Comparison of ENCODE assay signal across 12 cellular contexts in the genomic region with DNA sequence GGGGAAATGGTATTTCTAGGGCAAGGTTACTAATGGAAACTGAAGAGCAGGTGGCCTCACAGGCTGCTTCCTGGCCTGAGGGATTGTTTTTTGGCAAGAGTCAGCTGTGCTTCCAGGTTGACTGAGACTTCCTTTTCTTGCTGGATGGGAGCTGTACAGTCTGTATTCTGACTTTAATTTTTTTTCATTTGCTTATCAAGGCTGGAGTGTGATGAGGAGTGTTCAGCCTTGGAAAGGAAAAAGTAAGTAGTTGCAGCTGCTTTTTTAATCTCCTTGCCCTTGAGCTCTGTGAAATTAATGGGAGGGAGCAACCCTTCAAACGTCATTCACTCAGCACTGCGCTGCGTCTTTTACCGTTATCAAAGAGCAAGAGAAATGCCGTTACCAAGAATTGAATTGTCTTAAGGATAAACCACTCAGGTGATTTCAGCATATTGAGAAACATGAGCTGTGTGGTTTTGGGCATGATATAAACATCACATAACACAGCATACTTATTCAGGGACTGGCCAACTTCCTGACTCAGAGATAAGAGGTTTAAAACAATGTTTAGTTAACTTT. TPM values are rescaled to one million over a fixed set of nuclear protein-coding genes. Genes with fewer than 3 reads are reported as not detected.
A peak's percentile ranks its signal among the peaks of the same experiment; 100 is the strongest.
DNase-seq lines count a peak whose midpoint lies in the region; ATAC-seq and TF ChIP-seq lines count a peak whose summit lies in the region.
"Had no signal": no experiment of that assay in that cellular context is flagged by ENCODE, and none has a peak within 500 bp of the region (broad histone marks: within the 10 kb centered on the region; RNA-seq: fewer than 3 reads in every experiment).

No MANE protein-coding gene starts in this region.

- DNase-seq in Right ventricle myocardium inferior (ENCODE audit: missing footprints) (no peak), cardiac septum (ENCODE audit: low spot score) (no peak), left cardiac atrium (no peak), upper lobe of right lung (no peak), amygdala (lab: John Stamatoyannopoulos, UW) (no peak), AML-193 (lab: John Stamatoyannopoulos, UW) (no peak), NK-92 (lab: John Stamatoyannopoulos, UW; ENCODE audit: unreplicated experiment) (no peak)
- DNase-seq in activated naive CD8-positive, alpha-beta T cell treated with anti-CD3 and anti-CD28 coated beads for 36 hours = no peak
- DNase-seq: heart left ventricle; SK-N-SH; stimulated activated naive CD4-positive, alpha-beta T cell had no signal

- peaks cover 57% of the 10 kb centered on the region for H3K36me3 ChIP-seq in upper lobe of right lung

- H3K27me3 Mint-ChIP-seq in activated naive CD8-positive, alpha-beta T cell treated with anti-CD3 and anti-CD28 coated beads for 36 hours = no peaks in the 10 kb centered on the region

- no peak overlapping the region for H3K27ac ChIP-seq in upper lobe of right lung
- H3K27ac ChIP-seq: BLaER1 treated with 17β-estradiol and CSF1 and Interleukin-3, amounts not matched to agents 10 nM and 100 nM had no signal

- no peak overlapping the region for H3K4me3 ChIP-seq in upper lobe of right lung
- H3K4me3 ChIP-seq: BLaER1 treated with 17β-estradiol and CSF1 and Interleukin-3, amounts not matched to agents 10 nM and 100 nM; heart left ventricle had no signal

- peaks cover 22% of the 10 kb centered on the region for H3K36me3 Mint-ChIP-seq in activated naive CD8-positive, alpha-beta T cell treated with anti-CD3 and anti-CD28 coated beads for 36 hours

- ATAC-seq in Right ventricle myocardium inferior (peak; percentile 17), left cardiac atrium (peak; percentile 77 to 80), upper lobe of right lung (peak; percentile 39)

- H3K9me3 Mint-ChIP-seq in activated naive CD8-positive, alpha-beta T cell treated with anti-CD3 and anti-CD28 coated beads for 36 hours = no peaks in the 10 kb centered on the region

- intact Hi-C loops in Right ventricle myocardium inferior (cut with DNase I) (no loop called here), cardiac septum (cut with DNase I) (no loop called here), left cardiac atrium (cut with DNase I) (no loop called here), upper lobe of right lung (cut with DNase I) (no loop called here)

- H3K4me3 Mint-ChIP-seq in activated naive CD8-positive, alpha-beta T cell treated with anti-CD3 and anti-CD28 coated beads for 36 hours = no peak overlapping the region

- H3K9me3 ChIP-seq in upper lobe of right lung = no peaks in the 10 kb centered on the region
- H3K9me3 ChIP-seq: BLaER1 treated with 17β-estradiol and CSF1 and Interleukin-3, amounts not matched to agents 10 nM and 100 nM; heart left ventricle; SK-N-SH had no signal

- TF ChIP-seq CTCF in upper lobe of right lung (IDR thresholded peaks at IDR 0.05) = no peak

- H3K4me1 ChIP-seq in upper lobe of right lung = no peaks in the 10 kb centered on the region

- H3K27me3 ChIP-seq in upper lobe of right lung = no peaks in the 10 kb centered on the region
- H3K27me3 ChIP-seq: BLaER1 treated with 17β-estradiol and CSF1 and Interleukin-3, amounts not matched to agents 10 nM and 100 nM; heart left ventricle had no signal

- peak overlapping the region; percentile 14 for H3K27ac Mint-ChIP-seq in activated naive CD8-positive, alpha-beta T cell treated with anti-CD3 and anti-CD28 coated beads for 36 hours

- H3K4me1 Mint-ChIP-seq in activated naive CD8-positive, alpha-beta T cell treated with anti-CD3 and anti-CD28 coated beads for 36 hours = peaks cover 6% of the 10 kb centered on the region

RNA-seq across cellular contexts. Expression of gene AQP7, which starts 47.6 kb away (rescaled TPM):
- 147 TPM for total RNA-seq in Right ventricle myocardium inferior
- 80.4 TPM for total RNA-seq in cardiac septum
- not detected for total RNA-seq in activated naive CD8-positive, alpha-beta T cell treated with anti-CD3 and anti-CD28 coated beads for 36 hours
- 100 to 1,000 TPM in 1 of 2 donors, 10 to 100 TPM in 1; 51.8 to 123 TPM for total RNA-seq in left cardiac atrium
- total RNA-seq in upper lobe of right lung = 2.4 TPM

Comparison
In these comparisons a context has a peak if more than half of its experiments do, and no peak if none do; other contexts are left out.
1. ATAC-seq: peak in every context shown above with its lines; median percentile 78 in left cardiac atrium; 39 in upper lobe of right lung; 17 in Right ventricle myocardium inferior.
2. RNA of gene AQP7, which starts 47.6 kb away (total RNA-seq): 147 TPM in Right ventricle myocardium inferior (single experiment), 51.8 to 123 TPM in left cardiac atrium and 80.4 TPM in cardiac septum (single experiment); 2.4 TPM in upper lobe of right lung (single experiment) and not detected in activated naive CD8-positive, alpha-beta T cell treated with anti-CD3 and anti-CD28 coated beads for 36 hours; every median in the first group is over 10 times any median in the second.